Comparison of ENCODE assay signal across 1 cellular context in the genomic region with DNA sequence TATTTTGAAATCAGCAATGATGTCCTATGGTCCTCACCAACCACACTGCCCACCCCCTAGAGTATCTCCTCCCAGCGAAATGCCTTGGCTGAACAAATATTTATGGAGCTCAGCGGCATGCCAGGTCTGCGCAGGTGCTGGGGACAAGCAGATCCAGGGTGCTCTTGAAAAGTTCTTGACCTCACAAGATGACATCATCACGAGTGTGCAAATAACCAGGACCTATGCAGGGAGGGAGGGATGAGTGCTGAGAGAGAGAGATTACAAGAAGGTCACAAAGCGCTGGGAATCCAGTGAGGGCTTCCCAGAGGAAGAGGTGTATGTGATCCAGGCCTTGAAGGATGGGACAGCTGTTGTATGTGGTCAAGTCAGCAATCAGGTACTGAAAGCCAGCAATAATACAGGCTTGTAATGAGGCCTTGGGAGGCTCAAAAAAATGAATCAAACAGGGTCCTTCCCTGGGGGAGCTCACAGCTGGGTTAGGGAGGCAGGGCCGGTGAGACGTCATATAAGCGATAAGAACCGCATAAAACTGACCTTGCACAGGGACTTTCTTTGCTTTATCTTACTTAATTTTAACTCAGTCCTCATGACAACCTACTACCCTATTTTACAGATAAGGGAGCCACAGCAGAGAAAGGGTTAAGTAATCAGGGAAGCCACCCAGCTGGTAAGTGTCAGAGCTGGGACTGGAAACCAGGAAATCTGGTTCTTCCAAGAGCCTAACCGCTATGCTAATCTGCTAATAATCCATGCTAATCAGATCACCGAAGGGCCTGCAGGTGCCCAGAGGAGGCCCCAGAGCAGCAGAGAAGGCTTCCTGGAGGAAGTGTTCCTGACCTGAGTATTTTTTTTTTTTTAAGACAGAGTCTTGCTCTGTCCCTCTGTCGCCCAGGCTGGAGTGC.
TF ChIP-seq lines count a peak whose summit lies in the region.

No MANE protein-coding gene starts in this region.

TF ChIP-seq in K562, 482 proteins besides CTCF, POLR2A, EP300 and RAD21 (continued from another document and continues in another):
- TF ChIP-seq, protein P1, sequence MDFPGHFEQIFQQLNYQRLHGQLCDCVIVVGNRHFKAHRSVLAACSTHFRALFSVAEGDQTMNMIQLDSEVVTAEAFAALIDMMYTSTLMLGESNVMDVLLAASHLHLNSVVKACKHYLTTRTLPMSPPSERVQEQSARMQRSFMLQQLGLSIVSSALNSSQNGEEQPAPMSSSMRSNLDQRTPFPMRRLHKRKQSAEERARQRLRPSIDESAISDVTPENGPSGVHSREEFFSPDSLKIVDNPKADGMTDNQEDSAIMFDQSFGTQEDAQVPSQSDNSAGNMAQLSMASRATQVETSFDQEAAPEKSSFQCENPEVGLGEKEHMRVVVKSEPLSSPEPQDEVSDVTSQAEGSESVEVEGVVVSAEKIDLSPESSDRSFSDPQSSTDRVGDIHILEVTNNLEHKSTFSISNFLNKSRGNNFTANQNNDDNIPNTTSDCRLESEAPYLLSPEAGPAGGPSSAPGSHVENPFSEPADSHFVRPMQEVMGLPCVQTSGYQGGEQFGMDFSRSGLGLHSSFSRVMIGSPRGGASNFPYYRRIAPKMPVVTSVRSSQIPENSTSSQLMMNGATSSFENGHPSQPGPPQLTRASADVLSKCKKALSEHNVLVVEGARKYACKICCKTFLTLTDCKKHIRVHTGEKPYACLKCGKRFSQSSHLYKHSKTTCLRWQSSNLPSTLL (IDR thresholded peaks at IDR 0.05), result no peak
- TF ChIP-seq ZKSCAN3 (CRISPR knock-in tag; IDR thresholded peaks at IDR 0.05), result no peak
- TF ChIP-seq, protein P2, sequence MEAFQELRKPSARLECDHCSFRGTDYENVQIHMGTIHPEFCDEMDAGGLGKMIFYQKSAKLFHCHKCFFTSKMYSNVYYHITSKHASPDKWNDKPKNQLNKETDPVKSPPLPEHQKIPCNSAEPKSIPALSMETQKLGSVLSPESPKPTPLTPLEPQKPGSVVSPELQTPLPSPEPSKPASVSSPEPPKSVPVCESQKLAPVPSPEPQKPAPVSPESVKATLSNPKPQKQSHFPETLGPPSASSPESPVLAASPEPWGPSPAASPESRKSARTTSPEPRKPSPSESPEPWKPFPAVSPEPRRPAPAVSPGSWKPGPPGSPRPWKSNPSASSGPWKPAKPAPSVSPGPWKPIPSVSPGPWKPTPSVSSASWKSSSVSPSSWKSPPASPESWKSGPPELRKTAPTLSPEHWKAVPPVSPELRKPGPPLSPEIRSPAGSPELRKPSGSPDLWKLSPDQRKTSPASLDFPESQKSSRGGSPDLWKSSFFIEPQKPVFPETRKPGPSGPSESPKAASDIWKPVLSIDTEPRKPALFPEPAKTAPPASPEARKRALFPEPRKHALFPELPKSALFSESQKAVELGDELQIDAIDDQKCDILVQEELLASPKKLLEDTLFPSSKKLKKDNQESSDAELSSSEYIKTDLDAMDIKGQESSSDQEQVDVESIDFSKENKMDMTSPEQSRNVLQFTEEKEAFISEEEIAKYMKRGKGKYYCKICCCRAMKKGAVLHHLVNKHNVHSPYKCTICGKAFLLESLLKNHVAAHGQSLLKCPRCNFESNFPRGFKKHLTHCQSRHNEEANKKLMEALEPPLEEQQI (IDR thresholded peaks at IDR 0.05), result no peak
- TF ChIP-seq ZNF384 (IDR thresholded peaks at IDR 0.05; ENCODE audit: low read depth, low read length), result peak; percentile 73
- TF ChIP-seq, protein P3, sequence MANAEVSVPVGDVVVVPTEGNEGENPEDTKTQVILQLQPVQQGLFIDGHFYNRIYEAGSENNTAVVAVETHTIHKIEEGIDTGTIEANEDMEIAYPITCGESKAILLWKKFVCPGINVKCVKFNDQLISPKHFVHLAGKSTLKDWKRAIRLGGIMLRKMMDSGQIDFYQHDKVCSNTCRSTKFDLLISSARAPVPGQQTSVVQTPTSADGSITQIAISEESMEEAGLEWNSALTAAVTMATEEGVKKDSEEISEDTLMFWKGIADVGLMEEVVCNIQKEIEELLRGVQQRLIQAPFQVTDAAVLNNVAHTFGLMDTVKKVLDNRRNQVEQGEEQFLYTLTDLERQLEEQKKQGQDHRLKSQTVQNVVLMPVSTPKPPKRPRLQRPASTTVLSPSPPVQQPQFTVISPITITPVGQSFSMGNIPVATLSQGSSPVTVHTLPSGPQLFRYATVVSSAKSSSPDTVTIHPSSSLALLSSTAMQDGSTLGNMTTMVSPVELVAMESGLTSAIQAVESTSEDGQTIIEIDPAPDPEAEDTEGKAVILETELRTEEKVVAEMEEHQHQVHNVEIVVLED (CRISPR knock-in tag; IDR thresholded peaks at IDR 0.05), result no peak
- TF ChIP-seq MTA2 (IDR thresholded peaks at IDR 0.05; ENCODE audit: low read depth), result no peak; the same call in 1 of the 2 replicates
- TF ChIP-seq GABPA (tag; conservative IDR thresholded peaks at IDR 0.05; ENCODE audit: low read depth), result no peak
- TF ChIP-seq, protein P4, sequence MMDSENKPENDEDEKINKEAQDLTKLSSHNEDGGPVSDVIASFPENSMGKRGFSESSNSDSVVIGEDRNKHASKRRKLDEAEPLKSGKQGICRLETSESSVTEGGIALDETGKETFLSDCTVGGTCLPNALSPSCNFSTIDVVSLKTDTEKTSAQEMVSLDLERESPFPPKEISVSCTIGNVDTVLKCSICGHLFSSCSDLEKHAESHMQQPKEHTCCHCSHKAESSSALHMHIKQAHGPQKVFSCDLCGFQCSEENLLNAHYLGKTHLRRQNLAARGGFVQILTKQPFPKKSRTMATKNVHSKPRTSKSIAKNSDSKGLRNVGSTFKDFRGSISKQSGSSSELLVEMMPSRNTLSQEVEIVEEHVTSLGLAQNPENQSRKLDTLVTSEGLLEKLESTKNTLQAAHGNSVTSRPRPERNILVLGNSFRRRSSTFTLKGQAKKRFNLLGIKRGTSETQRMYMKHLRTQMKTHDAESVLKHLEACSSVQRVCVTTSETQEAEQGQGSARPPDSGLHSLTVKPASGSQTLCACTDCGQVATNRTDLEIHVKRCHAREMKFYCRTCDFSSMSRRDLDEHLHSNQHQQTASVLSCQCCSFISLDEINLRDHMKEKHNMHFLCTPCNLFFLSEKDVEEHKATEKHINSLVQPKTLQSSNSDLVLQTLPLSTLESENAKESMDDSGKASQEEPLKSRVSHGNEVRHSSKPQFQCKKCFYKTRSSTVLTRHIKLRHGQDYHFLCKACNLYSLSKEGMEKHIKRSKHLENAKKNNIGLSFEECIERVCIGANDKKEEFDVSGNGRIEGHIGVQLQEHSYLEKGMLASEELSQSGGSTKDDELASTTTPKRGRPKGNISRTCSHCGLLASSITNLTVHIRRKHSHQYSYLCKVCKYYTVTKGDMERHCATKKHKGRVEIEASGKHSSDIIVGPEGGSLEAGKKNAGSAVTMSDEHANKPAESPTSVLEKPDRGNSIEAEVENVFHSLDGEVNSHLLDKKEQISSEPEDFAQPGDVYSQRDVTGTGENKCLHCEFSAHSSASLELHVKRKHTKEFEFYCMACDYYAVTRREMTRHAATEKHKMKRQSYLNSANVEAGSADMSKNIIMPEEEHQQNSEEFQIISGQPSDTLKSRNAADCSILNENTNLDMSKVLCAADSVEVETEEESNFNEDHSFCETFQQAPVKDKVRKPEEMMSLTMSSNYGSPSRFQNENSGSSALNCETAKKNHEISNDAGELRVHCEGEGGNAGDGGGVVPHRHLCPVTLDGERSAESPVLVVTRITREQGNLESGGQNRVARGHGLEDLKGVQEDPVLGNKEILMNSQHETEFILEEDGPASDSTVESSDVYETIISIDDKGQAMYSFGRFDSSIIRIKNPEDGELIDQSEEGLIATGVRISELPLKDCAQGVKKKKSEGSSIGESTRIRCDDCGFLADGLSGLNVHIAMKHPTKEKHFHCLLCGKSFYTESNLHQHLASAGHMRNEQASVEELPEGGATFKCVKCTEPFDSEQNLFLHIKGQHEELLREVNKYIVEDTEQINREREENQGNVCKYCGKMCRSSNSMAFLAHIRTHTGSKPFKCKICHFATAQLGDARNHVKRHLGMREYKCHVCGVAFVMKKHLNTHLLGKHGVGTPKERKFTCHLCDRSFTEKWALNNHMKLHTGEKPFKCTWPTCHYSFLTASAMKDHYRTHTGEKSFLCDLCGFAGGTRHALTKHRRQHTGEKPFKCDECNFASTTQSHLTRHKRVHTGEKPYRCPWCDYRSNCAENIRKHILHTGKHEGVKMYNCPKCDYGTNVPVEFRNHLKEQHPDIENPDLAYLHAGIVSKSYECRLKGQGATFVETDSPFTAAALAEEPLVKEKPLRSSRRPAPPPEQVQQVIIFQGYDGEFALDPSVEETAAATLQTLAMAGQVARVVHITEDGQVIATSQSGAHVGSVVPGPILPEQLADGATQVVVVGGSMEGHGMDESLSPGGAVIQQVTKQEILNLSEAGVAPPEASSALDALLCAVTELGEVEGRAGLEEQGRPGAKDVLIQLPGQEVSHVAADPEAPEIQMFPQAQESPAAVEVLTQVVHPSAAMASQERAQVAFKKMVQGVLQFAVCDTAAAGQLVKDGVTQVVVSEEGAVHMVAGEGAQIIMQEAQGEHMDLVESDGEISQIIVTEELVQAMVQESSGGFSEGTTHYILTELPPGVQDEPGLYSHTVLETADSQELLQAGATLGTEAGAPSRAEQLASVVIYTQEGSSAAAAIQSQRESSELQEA (IDR thresholded peaks at IDR 0.05; ENCODE audit: low read depth), result no peak
- TF ChIP-seq ARHGAP35 (IDR thresholded peaks at IDR 0.05; ENCODE audit: partially characterized antibody), result no peak
- TF ChIP-seq ZC3H11A (IDR thresholded peaks at IDR 0.05; ENCODE audit: low read depth, low read length), result no peak
- no peak for TF ChIP-seq CC2D1A (IDR thresholded peaks at IDR 0.05)
- no peak for TF ChIP-seq KDM5B (IDR thresholded peaks at IDR 0.05; ENCODE audit: insufficient replicate concordance, low read depth, low read length)
- no peak for TF ChIP-seq CEBPG (CRISPR knock-in tag; IDR thresholded peaks at IDR 0.05)
- peak in 1 of 2 experiments; percentile 36; a peak in 1 of 4 replicates for TF ChIP-seq CEBPG (tag; conservative IDR thresholded peaks at IDR 0.05 in 1 of 2, IDR thresholded peaks at IDR 0.05 in 1 of 2)
- peak; percentile 12; the same call in 1 of the 2 replicates for TF ChIP-seq TAL1 (IDR thresholded peaks at IDR 0.05)
- TF ChIP-seq MEF2D (tag; conservative IDR thresholded peaks at IDR 0.05; ENCODE audit: low read depth), result 0 out of 2 replicates have a peak, but pooled peaks have one; percentile 32
- no peak for TF ChIP-seq ESRRB (CRISPR knock-in tag; IDR thresholded peaks at IDR 0.05; ENCODE audit: borderline replicate concordance)
- TF ChIP-seq ZNF561 (CRISPR knock-in tag; conservative IDR thresholded peaks at IDR 0.05), result no peak
- TF ChIP-seq ETV5 (CRISPR knock-in tag; IDR thresholded peaks at IDR 0.05; ENCODE audit: low read depth), result no peak
- TF ChIP-seq, protein P5, sequence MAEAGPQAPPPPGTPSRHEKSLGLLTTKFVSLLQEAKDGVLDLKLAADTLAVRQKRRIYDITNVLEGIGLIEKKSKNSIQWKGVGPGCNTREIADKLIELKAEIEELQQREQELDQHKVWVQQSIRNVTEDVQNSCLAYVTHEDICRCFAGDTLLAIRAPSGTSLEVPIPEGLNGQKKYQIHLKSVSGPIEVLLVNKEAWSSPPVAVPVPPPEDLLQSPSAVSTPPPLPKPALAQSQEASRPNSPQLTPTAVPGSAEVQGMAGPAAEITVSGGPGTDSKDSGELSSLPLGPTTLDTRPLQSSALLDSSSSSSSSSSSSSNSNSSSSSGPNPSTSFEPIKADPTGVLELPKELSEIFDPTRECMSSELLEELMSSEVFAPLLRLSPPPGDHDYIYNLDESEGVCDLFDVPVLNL (CRISPR knock-in tag; IDR thresholded peaks at IDR 0.05; ENCODE audit: low read depth), result no peak
- TF ChIP-seq CXXC5 (CRISPR knock-in tag; IDR thresholded peaks at IDR 0.05), result peak; percentile 49
- 0 out of 2 replicates have a peak, but pooled peaks have one; percentile 14 for TF ChIP-seq ZEB2 (IDR thresholded peaks at IDR 0.05)
- TF ChIP-seq, protein P6, sequence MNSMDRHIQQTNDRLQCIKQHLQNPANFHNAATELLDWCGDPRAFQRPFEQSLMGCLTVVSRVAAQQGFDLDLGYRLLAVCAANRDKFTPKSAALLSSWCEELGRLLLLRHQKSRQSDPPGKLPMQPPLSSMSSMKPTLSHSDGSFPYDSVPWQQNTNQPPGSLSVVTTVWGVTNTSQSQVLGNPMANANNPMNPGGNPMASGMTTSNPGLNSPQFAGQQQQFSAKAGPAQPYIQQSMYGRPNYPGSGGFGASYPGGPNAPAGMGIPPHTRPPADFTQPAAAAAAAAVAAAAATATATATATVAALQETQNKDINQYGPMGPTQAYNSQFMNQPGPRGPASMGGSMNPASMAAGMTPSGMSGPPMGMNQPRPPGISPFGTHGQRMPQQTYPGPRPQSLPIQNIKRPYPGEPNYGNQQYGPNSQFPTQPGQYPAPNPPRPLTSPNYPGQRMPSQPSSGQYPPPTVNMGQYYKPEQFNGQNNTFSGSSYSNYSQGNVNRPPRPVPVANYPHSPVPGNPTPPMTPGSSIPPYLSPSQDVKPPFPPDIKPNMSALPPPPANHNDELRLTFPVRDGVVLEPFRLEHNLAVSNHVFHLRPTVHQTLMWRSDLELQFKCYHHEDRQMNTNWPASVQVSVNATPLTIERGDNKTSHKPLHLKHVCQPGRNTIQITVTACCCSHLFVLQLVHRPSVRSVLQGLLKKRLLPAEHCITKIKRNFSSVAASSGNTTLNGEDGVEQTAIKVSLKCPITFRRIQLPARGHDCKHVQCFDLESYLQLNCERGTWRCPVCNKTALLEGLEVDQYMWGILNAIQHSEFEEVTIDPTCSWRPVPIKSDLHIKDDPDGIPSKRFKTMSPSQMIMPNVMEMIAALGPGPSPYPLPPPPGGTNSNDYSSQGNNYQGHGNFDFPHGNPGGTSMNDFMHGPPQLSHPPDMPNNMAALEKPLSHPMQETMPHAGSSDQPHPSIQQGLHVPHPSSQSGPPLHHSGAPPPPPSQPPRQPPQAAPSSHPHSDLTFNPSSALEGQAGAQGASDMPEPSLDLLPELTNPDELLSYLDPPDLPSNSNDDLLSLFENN (IDR thresholded peaks at IDR 0.05; ENCODE audit: low read depth in 2 of 2, low read length in 2 of 2), result no peak
- peak; percentile 83 for TF ChIP-seq JUND (IDR thresholded peaks at IDR 0.05; ENCODE audit: borderline replicate concordance, low read depth, low read length)
- TF ChIP-seq JUND (tag; IDR thresholded peaks at IDR 0.05; ENCODE audit: borderline replicate concordance, low read depth, low read length), result peak; percentile 84; the same call in 2 of the 3 replicates
- TF ChIP-seq NR2C2 (CRISPR knock-in tag; IDR thresholded peaks at IDR 0.05), result 0 out of 2 replicates have a peak, but pooled peaks have one; percentile 37
- TF ChIP-seq NR2C2 (tag; IDR thresholded peaks at IDR 0.05), result peak; percentile 69
- TF ChIP-seq LARP7 (IDR thresholded peaks at IDR 0.05), result no peak
- TF ChIP-seq, protein P7, sequence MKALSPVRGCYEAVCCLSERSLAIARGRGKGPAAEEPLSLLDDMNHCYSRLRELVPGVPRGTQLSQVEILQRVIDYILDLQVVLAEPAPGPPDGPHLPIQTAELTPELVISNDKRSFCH (CRISPR knock-in tag; IDR thresholded peaks at IDR 0.05), result no peak
- TF ChIP-seq, protein P7 (tag; IDR thresholded peaks at IDR 0.05), result peak; percentile 86
- no peak for TF ChIP-seq ELF2 (CRISPR knock-in tag; IDR thresholded peaks at IDR 0.05)
